Comparison of ENCODE assay signal across 16 cellular contexts in the genomic region with DNA sequence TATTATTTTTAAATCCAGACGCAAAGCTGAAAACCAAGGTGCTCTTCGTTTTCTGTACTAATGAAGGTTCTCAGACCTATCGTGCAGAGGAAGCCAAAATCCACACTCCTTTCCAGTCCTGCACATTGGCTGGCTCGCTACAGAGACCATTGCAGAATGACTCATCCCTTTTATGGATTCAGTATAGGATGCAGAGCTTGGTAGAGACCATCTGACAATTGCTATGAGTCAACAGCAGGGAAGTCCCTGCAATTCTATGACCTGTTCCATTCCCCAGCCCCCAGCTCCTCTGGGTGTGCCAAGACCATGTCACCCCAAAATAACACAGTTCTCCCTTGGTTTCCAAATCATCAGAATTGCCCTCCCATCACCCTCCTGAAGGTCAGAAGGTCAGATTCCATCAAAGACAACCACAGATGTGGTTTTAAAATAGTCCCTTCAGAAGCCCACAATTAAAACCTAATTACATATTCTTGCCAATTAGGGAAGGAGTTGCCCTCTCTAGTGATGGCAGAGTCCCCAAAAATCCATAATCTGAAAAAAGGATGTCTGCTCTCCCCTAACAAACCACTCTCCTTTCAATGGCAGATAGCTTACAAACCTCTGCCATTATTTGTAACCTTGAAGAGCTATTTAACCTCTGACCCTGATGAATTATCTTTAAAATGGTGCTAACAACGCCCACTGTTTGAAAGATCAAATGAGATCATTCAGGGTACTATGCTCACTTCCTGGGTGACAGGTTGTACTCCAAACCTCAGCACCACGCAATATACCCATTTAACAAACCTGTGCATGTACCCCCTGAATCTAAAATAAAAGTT.
DNase-seq lines count a peak whose midpoint lies in the region; ATAC-seq and TF ChIP-seq lines count a peak whose summit lies in the region.
"Had no signal": no experiment of that assay in that cellular context is flagged by ENCODE, and none has a peak within 500 bp of the region (broad histone marks: within the 10 kb centered on the region; RNA-seq: fewer than 3 reads in every experiment).

No MANE protein-coding gene starts in this region.

- H3K36me3 ChIP-seq in right lobe of liver = no peaks in the 10 kb centered on the region
- H3K36me3 ChIP-seq: neural progenitor cell had no signal

- no peak for TF ChIP-seq POLR2A in right lobe of liver (IDR thresholded peaks at IDR 0.05)

- DNase-seq in Daoy (ENCODE audit: low read depth) (peak; percentile 77), M059J (ENCODE audit: low read depth) (peak; percentile 77), astrocyte of the hippocampus (ENCODE audit: low read depth, low spot score) (peak; percentile 38), CD1c-positive myeloid dendritic cell (ENCODE audit: extremely low spot score) (no peak), right lobe of liver (no peak)
- DNase-seq: activated CD4-positive, alpha-beta T cell treated with anti-CD3 and anti-CD28 coated beads, Interleukin-2, amount 10 ng/mL, durations not matched to agents 7 days and 5 days; anterior cingulate cortex; DMS79; mammary epithelial cell; right cardiac atrium; T-cell had no signal

- intact Hi-C loops in right lobe of liver (cut with DNase I) = no loop called here

- no peak for TF ChIP-seq CTCF in right lobe of liver (IDR thresholded peaks at IDR 0.05)

- ATAC-seq in GM19463 (IDR thresholded peaks at IDR 0.05; ENCODE audit: unreplicated experiment) = peak; percentile 87
- ATAC-seq in right lobe of liver = no peak
- no peak for ATAC-seq in HG02623 (IDR thresholded peaks at IDR 0.05; ENCODE audit: unreplicated experiment)
- ATAC-seq in GM21526 (IDR thresholded peaks at IDR 0.05; ENCODE audit: low FRiP score, unreplicated experiment) = no peak
- ATAC-seq: right cardiac atrium, T-cell had no signal

- no peak overlapping the region for H3K27ac ChIP-seq in right lobe of liver
- H3K27ac ChIP-seq: neural progenitor cell had no signal

- H3K4me3 ChIP-seq in right lobe of liver = no peak overlapping the region
- H3K4me3 ChIP-seq: dorsolateral prefrontal cortex, neural progenitor cell had no signal

- 47% methylated on average over 5 of the region's 6 CpGs for WGBS in right lobe of liver (ENCODE audit: insufficient coverage, low coverage, low lambda C conversion rate, missing lambda C conversion rate)

- no peaks in the 10 kb centered on the region for H3K9me3 ChIP-seq in right lobe of liver

- H3K4me1 ChIP-seq in right lobe of liver = no peaks in the 10 kb centered on the region
- H3K4me1 ChIP-seq: neural progenitor cell had no signal

- H3K27me3 ChIP-seq in right lobe of liver = no peaks in the 10 kb centered on the region
- H3K27me3 ChIP-seq: neural progenitor cell had no signal

Comparison
In these comparisons a context has a peak if more than half of its experiments do, and no peak if none do; other contexts are left out.
1. DNase-seq: peak in Daoy (single experiment), M059J (single experiment) and astrocyte of the hippocampus (single experiment); none in CD1c-positive myeloid dendritic cell (single experiment) and right lobe of liver (0 of 3).